In the genomic region with DNA sequence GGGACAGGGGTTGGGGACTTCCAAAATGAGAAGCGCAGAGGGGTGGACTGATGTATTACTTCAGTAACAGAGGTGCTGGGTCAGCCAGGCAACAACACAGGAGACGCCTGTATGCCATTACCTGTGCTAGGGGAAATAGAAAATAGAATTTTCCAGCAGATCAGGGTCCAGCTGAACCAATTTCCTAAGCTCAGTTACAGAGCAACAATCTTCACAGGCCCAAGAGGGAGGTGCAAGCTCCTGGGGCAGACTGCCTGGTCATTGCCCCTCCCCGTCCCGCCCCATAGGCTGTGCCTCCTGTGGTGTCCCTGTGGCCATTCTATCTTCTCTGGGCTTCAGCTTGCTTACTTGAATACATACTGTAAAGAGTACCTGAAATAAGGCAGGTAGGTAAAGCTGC, we compare ENCODE assay signal across 1 cellular context.
TF ChIP-seq lines count a peak whose summit lies in the region.

No MANE protein-coding gene starts in this region.

TF ChIP-seq in K562, 482 proteins besides CTCF, POLR2A, EP300 and RAD21 (continued from another document):
- TF ChIP-seq NBN (IDR thresholded peaks at IDR 0.05; ENCODE audit: low read depth) (0 out of 2 replicates have a peak, but pooled peaks have one; percentile 43), MAZ (CRISPR knock-in tag; conservative IDR thresholded peaks at IDR 0.05 in 1 of 2, IDR thresholded peaks at IDR 0.05 in 1 of 2) (0 out of 4 replicates have a peak, but pooled peaks of 1 of the 2 experiments have one; percentile 45), TOE1 (IDR thresholded peaks at IDR 0.05; ENCODE audit: borderline replicate concordance) (no peak), TOE1 (CRISPR knock-in tag; IDR thresholded peaks at IDR 0.05; ENCODE audit: borderline replicate concordance, low read depth) (no peak), RBBP5 (IDR thresholded peaks at IDR 0.05; ENCODE audit: borderline replicate concordance, insufficient read depth, low read length, poor library complexity, severe bottlenecking) (peak; percentile 29), TEAD4 (IDR thresholded peaks at IDR 0.05; ENCODE audit: low read length) (no peak), TEAD4 (CRISPR knock-in tag; IDR thresholded peaks at IDR 0.05; ENCODE audit: borderline replicate concordance) (no peak)
- TF ChIP-seq, protein P1, sequence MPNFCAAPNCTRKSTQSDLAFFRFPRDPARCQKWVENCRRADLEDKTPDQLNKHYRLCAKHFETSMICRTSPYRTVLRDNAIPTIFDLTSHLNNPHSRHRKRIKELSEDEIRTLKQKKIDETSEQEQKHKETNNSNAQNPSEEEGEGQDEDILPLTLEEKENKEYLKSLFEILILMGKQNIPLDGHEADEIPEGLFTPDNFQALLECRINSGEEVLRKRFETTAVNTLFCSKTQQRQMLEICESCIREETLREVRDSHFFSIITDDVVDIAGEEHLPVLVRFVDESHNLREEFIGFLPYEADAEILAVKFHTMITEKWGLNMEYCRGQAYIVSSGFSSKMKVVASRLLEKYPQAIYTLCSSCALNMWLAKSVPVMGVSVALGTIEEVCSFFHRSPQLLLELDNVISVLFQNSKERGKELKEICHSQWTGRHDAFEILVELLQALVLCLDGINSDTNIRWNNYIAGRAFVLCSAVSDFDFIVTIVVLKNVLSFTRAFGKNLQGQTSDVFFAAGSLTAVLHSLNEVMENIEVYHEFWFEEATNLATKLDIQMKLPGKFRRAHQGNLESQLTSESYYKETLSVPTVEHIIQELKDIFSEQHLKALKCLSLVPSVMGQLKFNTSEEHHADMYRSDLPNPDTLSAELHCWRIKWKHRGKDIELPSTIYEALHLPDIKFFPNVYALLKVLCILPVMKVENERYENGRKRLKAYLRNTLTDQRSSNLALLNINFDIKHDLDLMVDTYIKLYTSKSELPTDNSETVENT (CRISPR knock-in tag; IDR thresholded peaks at IDR 0.05), result 0 out of 2 replicates have a peak, but pooled peaks have one; percentile 45
